In the genomic region with DNA sequence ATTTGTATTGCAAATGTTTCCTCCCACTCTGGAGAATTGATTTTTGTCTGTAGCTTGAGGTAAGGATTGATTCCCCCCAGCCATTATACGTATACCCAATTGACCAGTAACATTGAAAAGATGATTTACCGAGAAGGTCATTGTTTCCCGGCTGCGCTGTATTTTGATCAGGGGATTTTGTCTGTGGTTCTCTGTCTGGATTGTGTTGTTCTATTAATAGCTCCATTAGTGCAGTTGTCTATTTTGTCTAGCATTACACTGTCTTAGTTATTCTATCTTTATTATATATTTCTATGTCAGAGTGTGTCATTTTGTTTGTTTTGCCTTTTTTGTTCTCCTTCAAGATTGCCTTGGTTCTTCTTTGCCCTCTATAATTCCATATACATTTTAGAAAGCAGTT, we compare ENCODE assay signal across 18 cellular contexts.
"Had no signal": no experiment of that assay in that cellular context is flagged by ENCODE, and none has a peak within 500 bp of the region (broad histone marks: within the 10 kb centered on the region; RNA-seq: fewer than 3 reads in every experiment).

No MANE protein-coding gene starts in this region.

- H3K9me3 ChIP-seq: colonic mucosa, left ventricle myocardium inferior, neutrophil, right lobe of liver had no signal

- H3K4me1 ChIP-seq: colonic mucosa, foreskin keratinocyte had no signal

- ATAC-seq: foreskin keratinocyte; left cardiac atrium; naive thymus-derived CD8-positive, alpha-beta T cell had no signal

- H3K36me3 ChIP-seq: colonic mucosa, neutrophil had no signal

- H3K27me3 ChIP-seq: colonic mucosa, foreskin keratinocyte, neutrophil, right lobe of liver had no signal

- H3K4me3 Mint-ChIP-seq: naive thymus-derived CD8-positive, alpha-beta T cell had no signal

- H3K27ac ChIP-seq: colonic mucosa, foreskin keratinocyte, neutrophil had no signal

- H3K4me3 ChIP-seq: colonic mucosa, left ventricle myocardium inferior, lung, right lobe of liver had no signal

- DNase-seq: cerebellar nuclear complex; colonic mucosa; dermis blood vessel endothelial cell; erythroblast; foreskin keratinocyte; kidney; left cardiac atrium; left ventricle myocardium inferior; mesendoderm; naive thymus-derived CD8-positive, alpha-beta T cell; right lobe of liver; stimulated activated CD4-positive, alpha-beta T cell treated with anti-CD3 and anti-CD28 coated beads, Interleukin-2, amount 100 ng/mL, for 24 hours; stimulated activated CD4-positive, alpha-beta T cell treated with anti-CD3 and anti-CD28 coated beads, Interleukin-4, amount 100 ng/mL, for 4 hours; stimulated activated naive CD4-positive, alpha-beta T cell treated with Interleukin-2 at 50 U/mL for 16 hours; trophoblast cell had no signal

- H3K27me3 Mint-ChIP-seq: naive thymus-derived CD8-positive, alpha-beta T cell; progenitor cell of endocrine pancreas had no signal

- H3K27ac Mint-ChIP-seq: naive thymus-derived CD8-positive, alpha-beta T cell; progenitor cell of endocrine pancreas had no signal
